ENCODE assay signal across 30 cellular contexts in the genomic region with DNA sequence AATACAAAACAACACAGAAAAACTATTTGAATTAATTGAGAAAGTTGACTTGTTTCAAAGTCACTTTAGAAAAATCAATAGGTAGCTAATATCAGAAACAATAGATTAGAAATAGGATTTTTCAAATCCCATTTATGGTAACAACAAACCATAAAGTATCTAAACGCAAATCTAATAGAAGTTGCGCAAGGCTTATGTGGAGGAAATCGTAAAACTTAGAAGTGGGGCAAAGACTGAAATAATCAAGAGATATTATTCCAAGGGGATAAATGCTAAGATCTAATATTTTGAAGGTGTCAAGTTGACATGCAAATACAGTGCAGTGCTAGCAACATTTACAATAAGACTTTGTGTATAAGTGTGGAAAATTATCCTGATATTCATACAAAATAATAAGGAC.
"Had no signal": no experiment of that assay in that cellular context is flagged by ENCODE, and none has a peak within 500 bp of the region (broad histone marks: within the 10 kb centered on the region; RNA-seq: fewer than 3 reads in every experiment).

No MANE protein-coding gene starts in this region.

- ATAC-seq: effector memory CD8-positive, alpha-beta T cell; esophagus mucosa; foreskin keratinocyte; gastrocnemius medialis; gastroesophageal sphincter; heart left ventricle; heart right ventricle had no signal

- H3K4me2 ChIP-seq: hepatocyte had no signal

- H2AFZ ChIP-seq: hepatocyte had no signal

- H3K9me3 ChIP-seq: colonic mucosa, esophagus muscularis mucosa, esophagus squamous epithelium, gastrocnemius medialis, gastroesophageal sphincter, heart left ventricle had no signal

- H3K4me3 Mint-ChIP-seq: dendritic cell treated with granulocyte-macrophage colony-stimulating factor and Interleukin-4, amounts not matched to agents 40 ng/mL and 50 ng/mL, for 4 days; effector memory CD8-positive, alpha-beta T cell; endodermal cell had no signal

- H3K36me3 ChIP-seq: colonic mucosa, esophagus muscularis mucosa, esophagus squamous epithelium, gastrocnemius medialis, gastroesophageal sphincter, heart left ventricle, heart right ventricle had no signal

- H3K27ac ChIP-seq: colonic mucosa, coronary artery, dorsolateral prefrontal cortex, epithelial cell of prostate, esophagus muscularis mucosa, esophagus squamous epithelium, foreskin keratinocyte, gastrocnemius medialis, gastroesophageal sphincter, heart left ventricle, heart right ventricle, hepatocyte had no signal

- H3K4me3 ChIP-seq: colonic mucosa, coronary artery, dorsolateral prefrontal cortex, esophagus muscularis mucosa, esophagus squamous epithelium, gastrocnemius medialis, gastroesophageal sphincter, heart left ventricle, heart right ventricle, hepatocyte had no signal

- H3K27me3 Mint-ChIP-seq: dendritic cell treated with granulocyte-macrophage colony-stimulating factor and Interleukin-4, amounts not matched to agents 40 ng/mL and 50 ng/mL, for 4 days; effector memory CD8-positive, alpha-beta T cell had no signal

- H3K27me3 ChIP-seq: colonic mucosa, dorsolateral prefrontal cortex, esophagus muscularis mucosa, esophagus squamous epithelium, foreskin keratinocyte, gastrocnemius medialis, gastroesophageal sphincter, heart left ventricle, heart right ventricle, hepatocyte had no signal

- FAIRE-seq: endometrium, endothelial cell of umbilical vein, frontal cortex had no signal

- H3K79me2 ChIP-seq: hepatocyte had no signal

- H3K4me1 ChIP-seq: colonic mucosa, esophagus muscularis mucosa, esophagus squamous epithelium, foreskin keratinocyte, gastrocnemius medialis, gastroesophageal sphincter, heart left ventricle, heart right ventricle had no signal

- DNase-seq: colonic mucosa; cortex of kidney; dermis blood vessel endothelial cell; dorsolateral prefrontal cortex; effector CD4-positive, alpha-beta T cell; effector CD8-positive, alpha-beta T cell; effector memory CD4-positive, alpha-beta T cell; effector memory CD8-positive, alpha-beta T cell; endodermal cell; erythroblast; esophagus squamous epithelium; foreskin fibroblast; foreskin keratinocyte; foreskin melanocyte; gastrocnemius medialis; glutamatergic neuron; head of caudate nucleus; heart left ventricle; heart right ventricle; hippocampal formation had no signal

- H3K27ac Mint-ChIP-seq: dendritic cell treated with granulocyte-macrophage colony-stimulating factor and Interleukin-4, amounts not matched to agents 40 ng/mL and 50 ng/mL, for 4 days; effector memory CD8-positive, alpha-beta T cell; endodermal cell had no signal
